ENCODE assay signal across 16 cellular contexts in genomic region chr4:122065149-122065548, GRCh38.
DNase-seq lines count a peak whose midpoint lies in the region; ATAC-seq and TF ChIP-seq lines count a peak whose summit lies in the region.
"Had no signal": no experiment of that assay in that cellular context is flagged by ENCODE, and none has a peak within 500 bp of the region (broad histone marks: within the 10 kb centered on the region; RNA-seq: fewer than 3 reads in every experiment).

No MANE protein-coding gene starts in this region.

- no peak for TF ChIP-seq POLR2A in testis (IDR thresholded peaks at IDR 0.05)

- no peaks in the 10 kb centered on the region for H3K4me1 ChIP-seq in heart right ventricle
- no peaks in the 10 kb centered on the region for H3K4me1 ChIP-seq in right cardiac atrium (ENCODE audit: control insufficient read depth, insufficient read depth, low read length)
- no peaks in the 10 kb centered on the region for H3K4me1 ChIP-seq in testis
- H3K4me1 ChIP-seq: BLaER1, Caco-2 had no signal

- no peaks in the 10 kb centered on the region for H3K27me3 ChIP-seq in heart right ventricle
- no peaks in the 10 kb centered on the region for H3K27me3 ChIP-seq in right cardiac atrium (ENCODE audit: control insufficient read depth, insufficient read depth)
- H3K27me3 ChIP-seq in testis = no peaks in the 10 kb centered on the region
- H3K27me3 ChIP-seq: BLaER1 had no signal

- H3K9me3 ChIP-seq in heart right ventricle (no peaks in the 10 kb centered on the region), right cardiac atrium (ENCODE audit: control insufficient read depth, low read length) (no peaks in the 10 kb centered on the region), testis (no peaks in the 10 kb centered on the region)
- H3K9me3 ChIP-seq: BLaER1, Caco-2 had no signal

- TF ChIP-seq CTCF in heart right ventricle (IDR thresholded peaks at IDR 0.05) (no peak), testis (IDR thresholded peaks at IDR 0.05) (no peak)

- H3K4me3 ChIP-seq in heart right ventricle = no peak overlapping the region
- no peak overlapping the region for H3K4me3 ChIP-seq in right cardiac atrium (ENCODE audit: low read length)
- H3K4me3 ChIP-seq in testis = no peak overlapping the region
- H3K4me3 ChIP-seq: BLaER1 had no signal

- DNase-seq in Right ventricle myocardium inferior (ENCODE audit: missing footprints) (no peak), cardiac septum (ENCODE audit: low spot score) (no peak), heart right ventricle (peak in 1 of 2 donors; percentile 11), right cardiac atrium (no peak), caudate nucleus (lab: John Stamatoyannopoulos, UW) (no peak), testis (no peak)
- DNase-seq: Caco-2; CD4-positive, CD25-positive, alpha-beta regulatory T cell; CD8-positive, alpha-beta T cell; DMS153; DND-41; H7; HCEC 1CT had no signal

- WGBS in heart right ventricle, 2 donors = 46 to 52% methylated on average over 4 of the region's 4 CpGs
- WGBS in right cardiac atrium = 62% methylated on average over 4 of the region's 4 CpGs
- 89 to 92% methylated on average over 4 of the region's 4 CpGs for WGBS in testis, 2 donors

- H3K36me3 ChIP-seq in heart right ventricle (no peaks in the 10 kb centered on the region), testis (ENCODE audit: low read depth, missing control alignments) (no peaks in the 10 kb centered on the region)
- H3K36me3 ChIP-seq: BLaER1 had no signal

- H3K27ac ChIP-seq in heart right ventricle (no peak overlapping the region), right cardiac atrium (ENCODE audit: low read length) (no peak overlapping the region), caudate nucleus (ENCODE audit: low read depth, low read length) (no peak overlapping the region), testis (no peak overlapping the region)
- H3K27ac ChIP-seq: 22Rv1, BLaER1, C4-2B had no signal

- intact Hi-C loops in Right ventricle myocardium inferior (cut with DNase I) (no loop called here), cardiac septum (cut with DNase I) (no loop called here), heart right ventricle (cut with DNase I) (no loop called here), right cardiac atrium (cut with DNase I) (no loop called here), testis (cut with DNase I; ENCODE audit: low total_unique reads) (no loop called here)

- ATAC-seq in Right ventricle myocardium inferior (peak; percentile 73), heart right ventricle (peak in 7 of 8 donors; percentile 54 to 81 (median 61)), right cardiac atrium (peak; percentile 67 to 70)
- ATAC-seq: CD8-positive, alpha-beta T cell had no signal
